Comparison of ENCODE assay signal across 22 cellular contexts in the genomic region with DNA sequence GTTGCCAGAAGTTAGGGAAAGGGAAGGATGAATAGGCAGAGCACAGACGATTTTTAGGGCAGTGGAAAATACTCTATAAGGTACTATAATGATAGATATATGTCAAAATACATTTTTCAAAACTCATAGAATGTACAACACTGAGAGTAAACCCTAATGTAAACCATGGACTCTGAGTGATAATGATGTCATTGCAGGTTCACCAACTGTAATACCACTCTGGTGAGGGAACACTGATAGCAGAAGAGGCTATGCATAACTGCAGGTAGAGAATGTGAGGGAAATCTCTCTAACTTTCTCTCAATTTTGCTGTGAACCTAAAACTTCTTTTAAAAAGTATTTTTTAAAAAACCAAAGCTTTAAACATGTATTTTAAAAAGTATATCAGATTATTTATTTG.
"Had no signal": no experiment of that assay in that cellular context is flagged by ENCODE, and none has a peak within 500 bp of the region (broad histone marks: within the 10 kb centered on the region; RNA-seq: fewer than 3 reads in every experiment).

No MANE protein-coding gene starts in this region.

- DNase-seq: dorsolateral prefrontal cortex; effector CD8-positive, alpha-beta T cell; foreskin melanocyte; heart left ventricle; hippocampal formation; kidney glomerular epithelial cell; mesendoderm; naive thymus-derived CD4-positive, alpha-beta T cell; nephron progenitor cell; psoas muscle; sigmoid colon; stimulated activated CD4-positive, alpha-beta T cell treated with anti-CD3 and anti-CD28 coated beads, Interleukin-2, amount 100 ng/mL, for 24 hours; stimulated activated CD4-positive, alpha-beta T cell treated with anti-CD3 and anti-CD28 coated beads, Interleukin-4, amount 100 ng/mL, for 4 hours; stimulated activated naive B cell treated with anti-CD40 and anti-IgM and Interleukin-4, amounts not matched to agents 10 μg/mL and 1 μg/mL and 100 μg/mL, for 72 hours; stimulated activated naive CD8-positive, alpha-beta T cell treated with anti-CD3 and anti-CD28 coated beads, Interleukin-15, amount 100 ng/mL, for 72 hours; testis; upper lobe of right lung had no signal

- H3K4me1 ChIP-seq: psoas muscle, testis, tibial nerve, upper lobe of right lung, vagina had no signal

- H3K4me3 Mint-ChIP-seq: naive thymus-derived CD4-positive, alpha-beta T cell; nephron progenitor cell; stimulated activated naive B cell treated with anti-CD40 and anti-IgM and Interleukin-4, amounts not matched to agents 10 μg/mL and 1 μg/mL and 100 μg/mL, for 72 hours; stimulated activated naive CD8-positive, alpha-beta T cell treated with anti-CD3 and anti-CD28 coated beads, Interleukin-15, amount 100 ng/mL, for 72 hours had no signal

- H3K9me3 ChIP-seq: neutrophil, psoas muscle, sigmoid colon, testis, upper lobe of right lung, vagina had no signal

- H3K27ac Mint-ChIP-seq: nephron progenitor cell; stimulated activated naive B cell treated with anti-CD40 and anti-IgM and Interleukin-4, amounts not matched to agents 10 μg/mL and 1 μg/mL and 100 μg/mL, for 72 hours; stimulated activated naive CD8-positive, alpha-beta T cell treated with anti-CD3 and anti-CD28 coated beads, Interleukin-15, amount 100 ng/mL, for 72 hours had no signal

- H3K4me3 ChIP-seq: dorsolateral prefrontal cortex, heart left ventricle, psoas muscle, sigmoid colon, skin epidermis, testis, tibial nerve, upper lobe of right lung, vagina had no signal

- H3K27me3 ChIP-seq: dorsolateral prefrontal cortex, heart left ventricle, neutrophil, sigmoid colon, testis, tibial nerve, upper lobe of right lung, vagina had no signal

- FAIRE-seq: islet of Langerhans had no signal

- H3K36me3 ChIP-seq: neutrophil, sigmoid colon, tibial nerve, upper lobe of right lung, vagina had no signal

- H3K27me3 Mint-ChIP-seq: naive thymus-derived CD4-positive, alpha-beta T cell; stimulated activated naive B cell treated with anti-CD40 and anti-IgM and Interleukin-4, amounts not matched to agents 10 μg/mL and 1 μg/mL and 100 μg/mL, for 72 hours; stimulated activated naive CD8-positive, alpha-beta T cell treated with anti-CD3 and anti-CD28 coated beads, Interleukin-15, amount 100 ng/mL, for 72 hours had no signal

- H3K4me1 Mint-ChIP-seq: nephron progenitor cell had no signal

- H3K27ac ChIP-seq: dorsolateral prefrontal cortex, heart left ventricle, neutrophil, psoas muscle, sigmoid colon, skin epidermis, testis, tibial nerve, upper lobe of right lung, vagina had no signal

- ATAC-seq: naive thymus-derived CD4-positive, alpha-beta T cell; psoas muscle; stimulated activated naive B cell treated with anti-CD40 and anti-IgM and Interleukin-4, amounts not matched to agents 10 μg/mL and 1 μg/mL and 100 μg/mL, for 72 hours; stimulated activated naive CD8-positive, alpha-beta T cell treated with anti-CD3 and anti-CD28 coated beads, Interleukin-15, amount 100 ng/mL, for 72 hours; upper lobe of right lung had no signal
